ENCODE assay signal across 18 cellular contexts in genomic region chr14:101123639-101124525, GRCh38.
DNase-seq lines count a peak whose midpoint lies in the region; ATAC-seq, FAIRE-seq and TF ChIP-seq lines count a peak whose summit lies in the region.
"Had no signal": no experiment of that assay in that cellular context is flagged by ENCODE, and none has a peak within 500 bp of the region (broad histone marks: within the 10 kb centered on the region; RNA-seq: fewer than 3 reads in every experiment).

No MANE protein-coding gene starts in this region.

- DNase-seq in activated T-cell treated with anti-CD3 and anti-CD28 coated beads, Interleukin-2, amount 50 U/mL, for 48 hours: peak; percentile 5 to 6
- no peak for DNase-seq in activated T-cell treated with anti-CD3 and anti-CD28 coated beads, Interleukin-2, amount 50 U/mL, for 72 hours
- DNase-seq in astrocyte (ENCODE audit: low read depth) (peak; percentile 32), nephron progenitor cell (no peak), ureter (ENCODE audit: low spot score) (peak; percentile 30), GM19239 (ENCODE audit: insufficient read length, low spot score) (no peak), A172 (ENCODE audit: low spot score) (no peak)
- DNase-seq in effector CD4-positive, alpha-beta T cell: no peak
- DNase-seq: aorta, hippocampal formation, NCI-H1694 treated with DMSO at 0.1 percent for 48 hours, NCI-H446 had no signal

- ATAC-seq in activated T-cell treated with anti-CD3 and anti-CD28 coated beads, Interleukin-2, amount 50 U/mL, for 72 hours (replicated peaks in 1 of 2): no peak
- ATAC-seq: HepG2, left colon, WTC11 had no signal

- H3K9me3 Mint-ChIP-seq in activated T-cell treated with anti-CD3 and anti-CD28 coated beads, Interleukin-2, amount 50 U/mL, for 72 hours: no peaks in the 10 kb centered on the region
- peaks cover 3% of the 10 kb centered on the region for H3K9me3 Mint-ChIP-seq in astrocyte (ENCODE audit: unreplicated experiment)
- no peaks in the 10 kb centered on the region for H3K9me3 Mint-ChIP-seq in nephron progenitor cell
- H3K9me3 Mint-ChIP-seq: stimulated activated naive CD8-positive, alpha-beta T cell treated with anti-CD3 and anti-CD28 coated beads, Interleukin-15, Interleukin-2, amounts not matched to agents 100 ng/mL and 50 ng/mL, for 24 hours had no signal

- peaks cover 24% of the 10 kb centered on the region for H3K4me1 Mint-ChIP-seq in activated T-cell treated with anti-CD3 and anti-CD28 coated beads, Interleukin-2, amount 50 U/mL, for 72 hours (ENCODE audit: low read depth)
- H3K4me1 Mint-ChIP-seq in astrocyte (ENCODE audit: low read depth, unreplicated experiment) (peaks cover 10% of the 10 kb centered on the region), nephron progenitor cell (peaks cover 45% of the 10 kb centered on the region)

- H3K79me2 ChIP-seq in astrocyte (ENCODE audit: insufficient read depth, low read length): no peaks in the 10 kb centered on the region

- peaks cover 15% of the 10 kb centered on the region for H3K4me1 ChIP-seq in astrocyte (ENCODE audit: insufficient read depth, low read length)

- no peak for TF ChIP-seq CTCF in astrocyte (IDR thresholded peaks at IDR 0.05; ENCODE audit: insufficient read depth, low read depth, low read length)
- no peak for TF ChIP-seq CTCF in nephron progenitor cell (IDR thresholded peaks at IDR 0.05)

- H3K4me3 ChIP-seq in astrocyte (ENCODE audit: insufficient read depth, low read depth, low read length): no peak overlapping the region

- H3K27me3 ChIP-seq in astrocyte (ENCODE audit: insufficient read depth, low read length): peaks cover 4% of the 10 kb centered on the region

- H3K4me3 Mint-ChIP-seq in activated T-cell treated with anti-CD3 and anti-CD28 coated beads, Interleukin-2, amount 50 U/mL, for 72 hours: no peak overlapping the region
- H3K4me3 Mint-ChIP-seq in astrocyte (ENCODE audit: unreplicated experiment) (no peak overlapping the region), nephron progenitor cell (no peak overlapping the region)
- H3K4me3 Mint-ChIP-seq: CD8-positive, alpha-beta memory T cell; stimulated activated naive CD8-positive, alpha-beta T cell treated with anti-CD3 and anti-CD28 coated beads, Interleukin-15, Interleukin-2, amounts not matched to agents 100 ng/mL and 50 ng/mL, for 24 hours; WTC11 had no signal

- H3K9me3 ChIP-seq in astrocyte (ENCODE audit: insufficient read depth, low read depth, low read length): no peaks in the 10 kb centered on the region

- no peak overlapping the region for H2AFZ ChIP-seq in astrocyte (ENCODE audit: low read depth, low read length)

- no peak for FAIRE-seq in astrocyte (lab: Jason Lieb, UNC)
- no peak for FAIRE-seq in GM19239 (lab: Jason Lieb, UNC)
- FAIRE-seq: endometrium, HepG2 had no signal

- no peak overlapping the region for H3K27ac Mint-ChIP-seq in activated T-cell treated with anti-CD3 and anti-CD28 coated beads, Interleukin-2, amount 50 U/mL, for 72 hours
- H3K27ac Mint-ChIP-seq in astrocyte (ENCODE audit: unreplicated experiment): no peak overlapping the region
- peak overlapping the region; percentile 88 for H3K27ac Mint-ChIP-seq in nephron progenitor cell
- H3K27ac Mint-ChIP-seq: CD8-positive, alpha-beta memory T cell; stimulated activated naive CD8-positive, alpha-beta T cell treated with anti-CD3 and anti-CD28 coated beads, Interleukin-15, Interleukin-2, amounts not matched to agents 100 ng/mL and 50 ng/mL, for 24 hours; WTC11 had no signal

- H3K36me3 ChIP-seq in astrocyte (ENCODE audit: insufficient read depth, low read length): no peaks in the 10 kb centered on the region

- no peak overlapping the region for H3K27ac ChIP-seq in astrocyte (ENCODE audit: low read depth, low read length)

- peaks cover 19% of the 10 kb centered on the region for H3K27me3 Mint-ChIP-seq in activated T-cell treated with anti-CD3 and anti-CD28 coated beads, Interleukin-2, amount 50 U/mL, for 72 hours (ENCODE audit: low read depth)
- H3K27me3 Mint-ChIP-seq in astrocyte (ENCODE audit: low read depth, unreplicated experiment) (peaks cover 35% of the 10 kb centered on the region), nephron progenitor cell (ENCODE audit: low read depth, poor library complexity) (peaks cover 16% of the 10 kb centered on the region)

- no peaks in the 10 kb centered on the region for H3K36me3 Mint-ChIP-seq in activated T-cell treated with anti-CD3 and anti-CD28 coated beads, Interleukin-2, amount 50 U/mL, for 72 hours (ENCODE audit: insufficient read depth in 2 of 2)
- H3K36me3 Mint-ChIP-seq in astrocyte (ENCODE audit: low read depth, unreplicated experiment) (no peaks in the 10 kb centered on the region), nephron progenitor cell (ENCODE audit: low read depth) (no peaks in the 10 kb centered on the region)
- H3K36me3 Mint-ChIP-seq: CD8-positive, alpha-beta memory T cell; WTC11 had no signal

- no peak overlapping the region for H3K9ac ChIP-seq in astrocyte (ENCODE audit: low read length)

- no peaks in the 10 kb centered on the region for H4K20me1 ChIP-seq in astrocyte (ENCODE audit: insufficient read depth, low read length)

- peak overlapping the region; percentile 11 for H3K4me2 ChIP-seq in astrocyte (ENCODE audit: low read length)

Comparison
In these comparisons a context has a peak if more than half of its experiments do, and no peak if none do; other contexts are left out.
1. DNase-seq: peak in activated T-cell treated with anti-CD3 and anti-CD28 coated beads, Interleukin-2, amount 50 U/mL, for 48 hours (2 of 2), astrocyte (single experiment) and ureter (single experiment); none in activated T-cell treated with anti-CD3 and anti-CD28 coated beads, Interleukin-2, amount 50 U/mL, for 72 hours (0 of 2), nephron progenitor cell (single experiment), GM19239 (single experiment), A172 (single experiment) and effector CD4-positive, alpha-beta T cell (single experiment).